In the genomic region with DNA sequence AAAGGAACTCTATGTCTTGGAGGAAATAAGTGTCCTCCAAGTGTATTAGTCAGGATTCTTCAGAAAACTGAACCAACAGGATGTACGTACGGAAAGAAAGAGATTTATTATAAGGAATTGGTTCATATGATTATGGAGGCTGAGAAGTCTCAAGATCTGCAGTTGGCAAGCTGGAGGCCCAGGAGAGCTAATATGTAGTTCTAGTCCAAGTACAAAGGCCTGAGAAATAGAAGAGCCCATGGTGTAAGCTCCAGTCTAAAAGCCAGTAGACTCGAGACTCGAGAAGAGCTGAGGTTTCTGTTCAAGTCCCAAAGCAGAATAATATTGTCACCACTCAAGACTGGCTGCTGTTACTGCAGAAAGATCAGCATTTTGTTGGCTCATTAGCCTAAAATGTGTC, we compare ENCODE assay signal across 27 cellular contexts.
"Had no signal": no experiment of that assay in that cellular context is flagged by ENCODE, and none has a peak within 500 bp of the region (broad histone marks: within the 10 kb centered on the region; RNA-seq: fewer than 3 reads in every experiment).

No MANE protein-coding gene starts in this region.

- H3K4me1 ChIP-seq: breast epithelium, colonic mucosa had no signal

- ATAC-seq: activated naive CD4-positive, alpha-beta T cell treated with anti-CD3 and anti-CD28 coated beads, Interleukin-2, amount 50 U/mL, for 72 hours; activated T-cell treated with anti-CD3 and anti-CD28 coated beads, Interleukin-2, amount 50 U/mL, for 72 hours had no signal

- H3K27ac Mint-ChIP-seq: activated CD4-positive, alpha-beta memory T cell treated with anti-CD3 and anti-CD28 coated beads, Interleukin-2, amount 10 ng/mL, durations not matched to agents 7 days and 5 days; activated CD4-positive, alpha-beta T cell treated with anti-CD3 and anti-CD28 coated beads, Interleukin-2, amount 10 ng/mL, durations not matched to agents 7 days and 5 days; activated naive CD4-positive, alpha-beta T cell treated with anti-CD3 and anti-CD28 coated beads, Interleukin-2, amount 10 ng/mL, durations not matched to agents 7 days and 5 days; activated naive CD4-positive, alpha-beta T cell treated with anti-CD3 and anti-CD28 coated beads, Interleukin-2, amount 50 U/mL, for 72 hours; activated naive CD8-positive, alpha-beta T cell treated with anti-CD3 and anti-CD28 coated beads, Interleukin-2, amount 10 ng/mL, durations not matched to agents 7 days and 5 days; activated T-cell treated with anti-CD3 and anti-CD28 coated beads, Interleukin-2, amount 50 U/mL, for 24 hours; activated T-cell treated with anti-CD3 and anti-CD28 coated beads, Interleukin-2, amount 50 U/mL, for 72 hours; brain had no signal

- H3K27me3 Mint-ChIP-seq: activated CD4-positive, alpha-beta memory T cell treated with anti-CD3 and anti-CD28 coated beads, Interleukin-2, amount 10 ng/mL, durations not matched to agents 7 days and 5 days; activated CD4-positive, alpha-beta T cell treated with anti-CD3 and anti-CD28 coated beads, Interleukin-2, amount 10 ng/mL, durations not matched to agents 7 days and 5 days had no signal

- H3K36me3 ChIP-seq: breast epithelium, cardiac muscle cell, colonic mucosa had no signal

- H3K4me3 Mint-ChIP-seq: activated CD4-positive, alpha-beta memory T cell treated with anti-CD3 and anti-CD28 coated beads, Interleukin-2, amount 10 ng/mL, durations not matched to agents 7 days and 5 days; activated CD4-positive, alpha-beta T cell treated with anti-CD3 and anti-CD28 coated beads, Interleukin-2, amount 10 ng/mL, durations not matched to agents 7 days and 5 days; activated naive CD4-positive, alpha-beta T cell treated with anti-CD3 and anti-CD28 coated beads, Interleukin-2, amount 10 ng/mL, durations not matched to agents 7 days and 5 days; activated naive CD8-positive, alpha-beta T cell treated with anti-CD3 and anti-CD28 coated beads, Interleukin-2, amount 10 ng/mL, durations not matched to agents 7 days and 5 days; activated T-cell treated with anti-CD3 and anti-CD28 coated beads, Interleukin-2, amount 50 U/mL, for 24 hours; activated T-cell treated with anti-CD3 and anti-CD28 coated beads, Interleukin-2, amount 50 U/mL, for 72 hours; brain had no signal

- H3K27ac ChIP-seq: breast epithelium, cardiac muscle cell, colonic mucosa, epithelial cell of prostate had no signal

- DNase-seq: activated CD4-positive, alpha-beta memory T cell treated with anti-CD3 and anti-CD28 coated beads, Interleukin-2, amount 10 ng/mL, durations not matched to agents 7 days and 5 days; activated CD4-positive, alpha-beta T cell treated with anti-CD3 and anti-CD28 coated beads for 4 hours; activated CD4-positive, alpha-beta T cell treated with anti-CD3 and anti-CD28 coated beads, Interleukin-2, amount 10 ng/mL, durations not matched to agents 7 days and 5 days; activated CD4-positive, alpha-beta T cell treated with anti-CD3 and anti-CD28 coated beads, Interleukin-2, amount 50 U/mL, for 4 hours; activated CD4-positive, CD25-positive, alpha-beta regulatory T cell; activated CD4-positive, CD25-positive, alpha-beta regulatory T cell treated with anti-CD3 and anti-CD28 coated beads, Interleukin-2, amount 50 U/mL, for 72 hours; activated CD8-positive, alpha-beta memory T cell treated with anti-CD3 and anti-CD28 coated beads, Interleukin-2, amount 50 U/mL, for 48 hours; activated gamma-delta T cell; activated naive CD4-positive, alpha-beta T cell; activated naive CD4-positive, alpha-beta T cell treated with anti-CD3 and anti-CD28 coated beads, Interleukin-2, amount 10 ng/mL, durations not matched to agents 7 days and 5 days; activated naive CD8-positive, alpha-beta T cell treated with anti-CD3 and anti-CD28 coated beads, Interleukin-2, amount 10 ng/mL, durations not matched to agents 7 days and 5 days; activated T-cell treated with anti-CD3 and anti-CD28 coated beads for 4 hours; activated T-cell treated with anti-CD3 and anti-CD28 coated beads, Interleukin-2, amount 50 U/mL, for 24 hours; activated T-cell treated with anti-CD3 and anti-CD28 coated beads, Interleukin-2, amount 50 U/mL, for 72 hours; central memory CD4-positive, alpha-beta T cell; cerebellar nuclear complex; colonic mucosa; effector CD8-positive, alpha-beta T cell; foreskin fibroblast; glutamatergic neuron; T-helper 1 cell; T-helper 2 cell had no signal

- H3K9me3 ChIP-seq: breast epithelium, colonic mucosa had no signal

- H3K27me3 ChIP-seq: cardiac muscle cell had no signal

- H3K4me3 ChIP-seq: breast epithelium, cardiac muscle cell, colonic mucosa had no signal

- H3K36me3 Mint-ChIP-seq: activated naive CD4-positive, alpha-beta T cell treated with anti-CD3 and anti-CD28 coated beads, Interleukin-2, amount 10 ng/mL, durations not matched to agents 7 days and 5 days; activated naive CD4-positive, alpha-beta T cell treated with anti-CD3 and anti-CD28 coated beads, Interleukin-2, amount 50 U/mL, for 72 hours; activated naive CD8-positive, alpha-beta T cell treated with anti-CD3 and anti-CD28 coated beads, Interleukin-2, amount 10 ng/mL, durations not matched to agents 7 days and 5 days; brain had no signal

- H3K4me1 Mint-ChIP-seq: activated CD4-positive, alpha-beta memory T cell treated with anti-CD3 and anti-CD28 coated beads, Interleukin-2, amount 10 ng/mL, durations not matched to agents 7 days and 5 days; activated CD4-positive, alpha-beta T cell treated with anti-CD3 and anti-CD28 coated beads, Interleukin-2, amount 10 ng/mL, durations not matched to agents 7 days and 5 days; activated naive CD4-positive, alpha-beta T cell treated with anti-CD3 and anti-CD28 coated beads, Interleukin-2, amount 10 ng/mL, durations not matched to agents 7 days and 5 days; activated naive CD8-positive, alpha-beta T cell treated with anti-CD3 and anti-CD28 coated beads, Interleukin-2, amount 10 ng/mL, durations not matched to agents 7 days and 5 days; brain had no signal
